ENCODE assay signal across 1 cellular context in the genomic region with DNA sequence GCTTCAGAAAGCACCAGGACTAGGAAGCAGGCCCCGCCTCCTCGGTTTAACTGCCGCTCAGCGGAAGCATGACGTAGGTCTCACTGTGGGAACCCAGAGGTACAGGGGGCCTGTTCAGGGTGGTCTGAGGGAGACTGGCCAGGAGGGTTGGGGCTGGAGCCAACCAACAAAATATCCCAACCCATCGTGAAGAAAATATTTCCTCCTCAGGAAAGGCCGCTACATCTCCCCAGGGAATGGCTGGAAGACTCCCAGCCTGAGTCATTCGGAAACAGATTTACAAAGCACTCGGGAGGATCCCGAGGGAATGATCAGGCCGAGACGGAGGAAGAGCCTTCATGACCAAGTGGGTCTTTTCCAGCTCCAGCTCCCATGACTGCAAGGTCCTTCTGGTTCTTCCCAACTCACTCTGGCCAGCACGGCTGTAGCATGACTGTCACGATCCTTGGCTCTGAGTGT.
TF ChIP-seq lines count a peak whose summit lies in the region.

No MANE protein-coding gene starts in this region.

TF ChIP-seq in HepG2, 621 proteins besides CTCF, POLR2A, EP300 and RAD21:
- no peak for TF ChIP-seq ZNF232 (CRISPR knock-in tag; IDR thresholded peaks at IDR 0.05; ENCODE audit: borderline replicate concordance)
- 0 out of 2 replicates have a peak, but pooled peaks have one; percentile 24 for TF ChIP-seq ZBTB38 (CRISPR knock-in tag; IDR thresholded peaks at IDR 0.05)
- TF ChIP-seq SOX6 (IDR thresholded peaks at IDR 0.05): no peak
- TF ChIP-seq SOX6 (CRISPR knock-in tag; IDR thresholded peaks at IDR 0.05): no peak
- no peak for TF ChIP-seq SUZ12 (IDR thresholded peaks at IDR 0.05; ENCODE audit: low read depth, low read length)
